In genomic region chr4:83013931-83014330, GRCh38 we compare ENCODE assay signal across 8 cellular contexts. TPM values are rescaled to one million over a fixed set of nuclear protein-coding genes. Genes with fewer than 3 reads are reported as not detected.
DNase-seq lines count a peak whose midpoint lies in the region; ATAC-seq and TF ChIP-seq lines count a peak whose summit lies in the region.

No MANE protein-coding gene starts in this region.

- peaks cover 28% of the 10 kb centered on the region for H3K4me1 Mint-ChIP-seq in activated CD4-positive, alpha-beta T cell treated with anti-CD3 and anti-CD28 coated beads, Interleukin-2, amount 10 ng/mL, durations not matched to agents 7 days and 5 days
- H3K4me1 Mint-ChIP-seq in T-helper 17 cell: peaks cover 35% of the 10 kb centered on the region

- H3K27me3 ChIP-seq in hepatocyte: no peaks in the 10 kb centered on the region
- no peaks in the 10 kb centered on the region for H3K27me3 ChIP-seq in stomach

- intact Hi-C loops in stomach (cut with DNase I; ENCODE audit: low total_unique reads): no loop called here

- TF ChIP-seq POLR2A in stomach (IDR thresholded peaks at IDR 0.05): no peak

- no peaks in the 10 kb centered on the region for H4K20me1 ChIP-seq in hepatocyte (ENCODE audit: insufficient read depth, poor library complexity, severe bottlenecking)

- no peaks in the 10 kb centered on the region for H3K9me3 ChIP-seq in T-helper 17 cell (ENCODE audit: control insufficient read depth, low read length, poor library complexity, severe bottlenecking)
- no peaks in the 10 kb centered on the region for H3K9me3 ChIP-seq in hepatocyte (ENCODE audit: low read depth)
- H3K9me3 ChIP-seq in stomach: no peaks in the 10 kb centered on the region

- peak overlapping the region; percentile 89 for H3K4me3 Mint-ChIP-seq in activated CD4-positive, alpha-beta T cell treated with anti-CD3 and anti-CD28 coated beads, Interleukin-2, amount 10 ng/mL, durations not matched to agents 7 days and 5 days
- H3K4me3 Mint-ChIP-seq in T-helper 17 cell: peak overlapping the region; percentile 98

- H3K36me3 Mint-ChIP-seq in activated CD4-positive, alpha-beta T cell treated with anti-CD3 and anti-CD28 coated beads, Interleukin-2, amount 10 ng/mL, durations not matched to agents 7 days and 5 days (ENCODE audit: low read depth): peaks cover 6% of the 10 kb centered on the region
- peaks cover 2% of the 10 kb centered on the region for H3K36me3 Mint-ChIP-seq in T-helper 17 cell (ENCODE audit: low read depth)

- no peaks in the 10 kb centered on the region for H3K9me2 ChIP-seq in hepatocyte (replicated peaks; ENCODE audit: insufficient read depth)

- H3K9me3 Mint-ChIP-seq in activated CD4-positive, alpha-beta T cell treated with anti-CD3 and anti-CD28 coated beads, Interleukin-2, amount 10 ng/mL, durations not matched to agents 7 days and 5 days: no peaks in the 10 kb centered on the region

- TF ChIP-seq CTCF in hepatocyte (IDR thresholded peaks at IDR 0.05; ENCODE audit: poor library complexity) (no peak), stomach (IDR thresholded peaks at IDR 0.05) (no peak)

- H3K27ac ChIP-seq in hepatocyte: peak overlapping the region; percentile 59
- H3K27ac ChIP-seq in stomach: peak overlapping the region in 2 of 5 donors; percentile 92 to 94

- peaks cover 11% of the 10 kb centered on the region for H3K79me2 ChIP-seq in hepatocyte

- H3K4me3 ChIP-seq in hepatocyte (peak overlapping the region; percentile 24), stomach (peak overlapping the region; percentile 69 to 88 (median 78))

- H3K4me1 ChIP-seq in hepatocyte (ENCODE audit: insufficient read depth) (peaks cover 6% of the 10 kb centered on the region), stomach (peaks cover 20 to 37% (median 34%) of the 10 kb centered on the region in 4 donors)

- H3K36me3 ChIP-seq in hepatocyte (replicated peaks; ENCODE audit: insufficient read depth, low read depth): no peaks in the 10 kb centered on the region
- no peaks in the 10 kb centered on the region for H3K36me3 ChIP-seq in stomach

- H3K27ac Mint-ChIP-seq in activated CD4-positive, alpha-beta T cell treated with anti-CD3 and anti-CD28 coated beads, Interleukin-2, amount 10 ng/mL, durations not matched to agents 7 days and 5 days: no peak overlapping the region
- peak overlapping the region; percentile 97 for H3K27ac Mint-ChIP-seq in T-helper 17 cell

- no peaks in the 10 kb centered on the region for H3K27me3 Mint-ChIP-seq in activated CD4-positive, alpha-beta T cell treated with anti-CD3 and anti-CD28 coated beads, Interleukin-2, amount 10 ng/mL, durations not matched to agents 7 days and 5 days
- no peaks in the 10 kb centered on the region for H3K27me3 Mint-ChIP-seq in T-helper 17 cell

- CTCF ChIA-PET in activated CD4-positive, alpha-beta T cell treated with anti-CD3 and anti-CD28 coated beads, Interleukin-2, amount 10 ng/mL, durations not matched to agents 7 days and 5 days (lab: Charles Lee): interaction anchor here (1.0 to 2.6 kb wide), 2 partner anchors 26 to 241 kb away, joined by 3 to 21 read pairs; no protein-coding TSS in a partner anchor

- H3K4me2 ChIP-seq in hepatocyte: peak overlapping the region; percentile 75

- peak overlapping the region; percentile 71 for H2AFZ ChIP-seq in hepatocyte

- POLR2A ChIA-PET in activated CD4-positive, alpha-beta T cell treated with anti-CD3 and anti-CD28 coated beads, Interleukin-2, amount 10 ng/mL, durations not matched to agents 7 days and 5 days (lab: Charles Lee): no interaction called here

- no peak for ATAC-seq in T-helper 17 cell

- DNase-seq in activated CD4-positive, alpha-beta T cell treated with anti-CD3 and anti-CD28 coated beads, Interleukin-2, amount 10 ng/mL, durations not matched to agents 7 days and 5 days: no peak
- DNase-seq in activated CD4-positive, alpha-beta T cell treated with anti-CD3 and anti-CD28 coated beads for 4 hours: no peak
- DNase-seq in T-helper 17 cell (no peak), hepatocyte (ENCODE audit: low spot score) (no peak), stomach (no peak), OCI-M2 (lab: John Stamatoyannopoulos, UW; ENCODE audit: unreplicated experiment) (no peak), NCI-H2029 treated with DMSO at 0.1 percent for 48 hours (lab: John Stamatoyannopoulos, UW) (no peak), nucleus accumbens (lab: John Stamatoyannopoulos, UW) (no peak)

- TF ChIP-seq EP300 in stomach (IDR thresholded peaks at IDR 0.05): no peak

RNA-seq across cellular contexts. Expression of gene LIN54, which starts 3.3 kb away (rescaled TPM):
- 10 to 100 TPM; 39.1 to 48.1 TPM for total RNA-seq in activated CD4-positive, alpha-beta T cell treated with anti-CD3 and anti-CD28 coated beads, Interleukin-2, amount 10 ng/mL, durations not matched to agents 7 days and 5 days
- total RNA-seq in T-helper 17 cell (10 to 100 TPM; 15.2 to 16.8 TPM), hepatocyte (14.1 and 19.8 TPM in 2 replicates), stomach (10 to 100 TPM in 2 of 5 donors, 1 to 10 TPM in 3; 1.2 to 40.3 (median 4.9) TPM)
- polyA plus RNA-seq in hepatocyte (2.7 and 5.4 TPM in 2 replicates), stomach (1 to 10 TPM; 2.1 to 2.9 (median 2.5) TPM)

RNA-seq across cellular contexts. Expression of gene COPS4, which starts 21.1 kb away (rescaled TPM):
- 10 to 100 TPM; 28.0 to 29.3 TPM for total RNA-seq in activated CD4-positive, alpha-beta T cell treated with anti-CD3 and anti-CD28 coated beads, Interleukin-2, amount 10 ng/mL, durations not matched to agents 7 days and 5 days
- total RNA-seq in T-helper 17 cell (10 to 100 TPM; 24.1 to 25.4 TPM), hepatocyte (56.7 and 59.8 TPM in 2 replicates), stomach (100 to 1,000 TPM in 2 of 5 donors, 10 to 100 TPM in 2, 1 to 10 TPM in 1; 1.7 to 302 (median 50.4) TPM)
- polyA plus RNA-seq in hepatocyte (45.2 and 45.4 TPM in 2 replicates), stomach (10 to 100 TPM; 19.5 to 34.1 (median 22.8) TPM)
